Comparison of ENCODE assay signal across 16 cellular contexts in the genomic region with DNA sequence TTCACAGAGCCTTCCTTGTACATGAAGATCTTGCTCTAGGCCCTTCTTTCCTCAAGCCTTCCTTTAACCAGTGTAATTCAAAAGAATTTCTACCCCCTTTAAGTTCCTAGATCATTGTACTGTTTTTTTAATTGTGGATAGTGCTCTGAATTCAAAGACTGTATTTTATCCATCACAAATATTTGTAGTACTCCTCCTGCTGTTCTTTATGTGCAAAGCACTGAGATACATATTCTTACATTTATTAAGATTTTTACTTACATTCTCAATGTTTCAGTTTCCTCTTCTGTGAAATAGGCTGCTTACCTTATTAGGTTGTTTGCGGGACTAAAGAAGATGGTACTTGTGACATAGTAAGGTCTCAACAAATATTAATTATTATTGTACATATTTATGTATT.
A peak's percentile ranks its signal among the peaks of the same experiment; 100 is the strongest.
DNase-seq lines count a peak whose midpoint lies in the region; ATAC-seq and TF ChIP-seq lines count a peak whose summit lies in the region.
"Had no signal": no experiment of that assay in that cellular context is flagged by ENCODE, and none has a peak within 500 bp of the region (broad histone marks: within the 10 kb centered on the region; RNA-seq: fewer than 3 reads in every experiment).

No MANE protein-coding gene starts in this region.

- intact Hi-C loops in tibial artery (cut with DNase I; ENCODE audit: low total_unique reads), result no loop called here

- ATAC-seq in omental fat pad (ENCODE audit: low FRiP score) (no peak), HG03565 (IDR thresholded peaks at IDR 0.05; ENCODE audit: unreplicated experiment) (no peak)

- H3K36me3 ChIP-seq in tibial artery, result peaks cover 0 to 5% (median 0%) of the 10 kb centered on the region in 3 donors
- H3K36me3 ChIP-seq: BLaER1 treated with 17β-estradiol and CSF1 and Interleukin-3, amounts not matched to agents 10 nM and 100 nM; SJCRH30 had no signal

- no peak overlapping the region for H3K27ac ChIP-seq in tibial artery
- H3K27ac ChIP-seq: BLaER1 treated with 17β-estradiol and CSF1 and Interleukin-3, amounts not matched to agents 10 nM and 100 nM; RWPE1; SJCRH30 had no signal

- H3K4me3 ChIP-seq in AG09309 (ENCODE audit: control insufficient read depth, low read depth, low read length) (no peak overlapping the region), tibial artery (no peak overlapping the region)
- H3K4me3 ChIP-seq: BLaER1 treated with 17β-estradiol and CSF1 and Interleukin-3, amounts not matched to agents 10 nM and 100 nM; SJCRH30 had no signal

- H3K27me3 ChIP-seq in tibial artery, result no peaks in the 10 kb centered on the region
- H3K27me3 ChIP-seq: BLaER1 treated with 17β-estradiol and CSF1 and Interleukin-3, amounts not matched to agents 10 nM and 100 nM; SJCRH30 had no signal

- H3K27ac Mint-ChIP-seq in chondrocyte (ENCODE audit: unreplicated experiment) (no peak overlapping the region), nephron (no peak overlapping the region)
- H3K27ac Mint-ChIP-seq: H9 had no signal

- H3K9me3 Mint-ChIP-seq in chondrocyte (ENCODE audit: low read depth), result no peaks in the 10 kb centered on the region
- no peaks in the 10 kb centered on the region for H3K9me3 Mint-ChIP-seq in nephron
- H3K9me3 Mint-ChIP-seq: H9 had no signal

- H3K36me3 Mint-ChIP-seq in chondrocyte (ENCODE audit: low read depth) (no peaks in the 10 kb centered on the region), nephron (ENCODE audit: low read depth) (no peaks in the 10 kb centered on the region)

- H3K27me3 Mint-ChIP-seq in chondrocyte (ENCODE audit: low read depth) (no peaks in the 10 kb centered on the region), nephron (ENCODE audit: low read depth) (no peaks in the 10 kb centered on the region)

- peak; percentile 14 for TF ChIP-seq CTCF in AG09309 (IDR thresholded peaks at IDR 0.05; ENCODE audit: control insufficient read depth, insufficient read depth, low read depth, low read length, missing control alignments)
- TF ChIP-seq CTCF in chondrocyte (IDR thresholded peaks at IDR 0.05), result peak; percentile 78
- TF ChIP-seq CTCF in nephron (IDR thresholded peaks at IDR 0.05; ENCODE audit: unreplicated experiment in 3 of 3), result peak; percentile 14 to 32 (median 21)
- no peak for TF ChIP-seq CTCF in omental fat pad (IDR thresholded peaks at IDR 0.05)
- no peak for TF ChIP-seq CTCF in tibial artery (IDR thresholded peaks at IDR 0.05)

- DNase-seq in AG09309 (ENCODE audit: low read depth) (no peak), GM03348 (ENCODE audit: low spot score) (peak; percentile 8), chondrocyte (ENCODE audit: low spot score) (no peak), omental fat pad (ENCODE audit: low spot score) (no peak), tibial artery (no peak)
- DNase-seq: H9, NCI-H1417, NCI-H187 treated with DMSO at 0.1 percent for 48 hours, NCI-H446 treated with DMSO at 0.1 percent for 48 hours, NCI-H748 treated with DMSO at 0.1 percent for 48 hours, OCI-M1, SJCRH30 had no signal

- H3K4me1 ChIP-seq in tibial artery, result no peaks in the 10 kb centered on the region
- H3K4me1 ChIP-seq: BLaER1 treated with 17β-estradiol and CSF1 and Interleukin-3, amounts not matched to agents 10 nM and 100 nM; SJCRH30 had no signal

- H3K4me3 Mint-ChIP-seq in chondrocyte (ENCODE audit: unreplicated experiment) (no peak overlapping the region), nephron (no peak overlapping the region)
- H3K4me3 Mint-ChIP-seq: H9 had no signal

- no peaks in the 10 kb centered on the region for H3K9me3 ChIP-seq in tibial artery
- H3K9me3 ChIP-seq: BLaER1 treated with 17β-estradiol and CSF1 and Interleukin-3, amounts not matched to agents 10 nM and 100 nM; SJCRH30 had no signal

- peaks cover 10% of the 10 kb centered on the region for H3K4me1 Mint-ChIP-seq in chondrocyte (ENCODE audit: low read depth)
- no peaks in the 10 kb centered on the region for H3K4me1 Mint-ChIP-seq in nephron
- H3K4me1 Mint-ChIP-seq: H9 had no signal

Comparison
In these comparisons a context has a peak if more than half of its experiments do, and no peak if none do; other contexts are left out.
1. CTCF ChIP-seq: peak in AG09309 (single experiment), chondrocyte (single experiment) and nephron (3 of 3); none in omental fat pad (0 of 3) and tibial artery (0 of 2).